12 cellular contexts compared by ENCODE assay signal in the genomic region with DNA sequence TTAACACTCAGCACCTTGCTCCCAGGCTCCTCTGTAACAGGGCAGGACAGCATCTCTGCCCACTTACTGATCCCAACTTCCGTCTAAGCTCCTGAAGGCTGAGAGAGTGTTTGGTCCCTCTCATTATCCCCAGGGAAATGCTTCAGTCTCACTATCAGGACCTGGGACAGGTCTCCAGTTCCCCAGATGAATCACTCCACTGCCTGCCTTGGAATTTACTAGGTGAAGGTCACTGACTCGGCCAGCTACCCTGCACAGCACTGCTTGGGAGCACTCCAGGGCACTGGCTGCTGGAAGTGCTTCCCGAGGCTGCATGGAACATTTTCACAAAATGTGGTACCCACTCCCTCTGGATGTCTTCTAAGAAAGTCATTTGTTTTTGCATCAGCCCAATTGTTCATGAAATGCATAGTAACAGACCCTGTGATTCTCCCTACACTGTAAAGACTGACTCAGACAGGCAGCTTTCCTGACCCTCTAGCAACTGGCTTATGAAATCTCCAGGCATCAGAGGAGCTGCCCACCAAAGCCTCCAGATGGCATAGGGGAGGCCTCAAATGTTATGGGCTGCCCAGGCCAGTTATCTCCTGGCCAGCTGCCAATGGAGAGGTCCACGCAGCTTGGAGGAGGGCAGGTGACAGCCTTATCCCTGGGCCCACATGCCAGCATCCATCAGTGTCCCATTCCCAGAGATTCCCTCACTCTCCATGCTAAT.
A peak's percentile ranks its signal among the peaks of the same experiment; 100 is the strongest.
DNase-seq lines count a peak whose midpoint lies in the region; ATAC-seq, FAIRE-seq and TF ChIP-seq lines count a peak whose summit lies in the region.
"Had no signal": no experiment of that assay in that cellular context is flagged by ENCODE, and none has a peak within 500 bp of the region (broad histone marks: within the 10 kb centered on the region; RNA-seq: fewer than 3 reads in every experiment).

No MANE protein-coding gene starts in this region.

- no peak for ATAC-seq in CD4-positive, alpha-beta T cell (ENCODE audit: poor library complexity)
- no peak for ATAC-seq in HG03442 (IDR thresholded peaks at IDR 0.05; ENCODE audit: unreplicated experiment)
- ATAC-seq: activated T-cell treated with anti-CD3 and anti-CD28 coated beads, Interleukin-2, amount 50 U/mL, for 72 hours had no signal

- POLR2A ChIA-PET in CD4-positive, alpha-beta T cell (lab: Charles Lee), result no interaction called here

- CTCF ChIA-PET in CD4-positive, alpha-beta T cell (lab: Charles Lee), result no interaction called here

- H3K27me3 ChIP-seq in cardiac muscle cell (no peaks in the 10 kb centered on the region), left ventricle myocardium inferior (ENCODE audit: low read depth) (no peaks in the 10 kb centered on the region), SJCRH30 (no peaks in the 10 kb centered on the region)
- no peaks in the 10 kb centered on the region for H3K27me3 ChIP-seq in CD4-positive, alpha-beta T cell (ENCODE audit: control insufficient read depth, insufficient read depth, low read length)

- H3K4me3 ChIP-seq in cardiac muscle cell (no peak overlapping the region), left ventricle myocardium inferior (no peak overlapping the region), SJCRH30 (no peak overlapping the region)
- H3K4me3 ChIP-seq: PC-9 had no signal

- TF ChIP-seq CTCF in cardiac muscle cell (IDR thresholded peaks at IDR 0.05; ENCODE audit: low read depth, low read length) (no peak), left ventricle myocardium inferior (IDR thresholded peaks at IDR 0.05; ENCODE audit: borderline replicate concordance) (no peak)
- TF ChIP-seq CTCF in CD4-positive, alpha-beta T cell (IDR thresholded peaks at IDR 0.05), result no peak

- no peaks in the 10 kb centered on the region for H3K9me3 Mint-ChIP-seq in CD4-positive, alpha-beta T cell

- no peaks in the 10 kb centered on the region for H3K4me1 Mint-ChIP-seq in CD4-positive, alpha-beta T cell (ENCODE audit: low read depth)

- no peaks in the 10 kb centered on the region for H3K9me3 ChIP-seq in cardiac muscle cell (ENCODE audit: low read depth)
- H3K9me3 ChIP-seq in left ventricle myocardium inferior (replicated peaks), result no peaks in the 10 kb centered on the region
- H3K9me3 ChIP-seq in SJCRH30 (replicated peaks), result no peaks in the 10 kb centered on the region
- H3K9me3 ChIP-seq in CD4-positive, alpha-beta T cell (ENCODE audit: control insufficient read depth, low read length), result no peaks in the 10 kb centered on the region

- H3K36me3 Mint-ChIP-seq in CD4-positive, alpha-beta T cell (ENCODE audit: low read depth), result no peaks in the 10 kb centered on the region

- intact Hi-C loops in left ventricle myocardium inferior (cut with micrococcal nuclease), result no loop called here
- intact Hi-C loops in CD4-positive, alpha-beta T cell (cut with DNase I, micrococcal nuclease), result no loop called here

- H3K4me1 ChIP-seq in cardiac muscle cell (ENCODE audit: low read depth) (no peaks in the 10 kb centered on the region), left ventricle myocardium inferior (no peaks in the 10 kb centered on the region), SJCRH30 (peaks cover 18% of the 10 kb centered on the region)

- no peak for FAIRE-seq in urothelium cell line (lab: Jason Lieb, UNC)
- FAIRE-seq: colon had no signal

- no peaks in the 10 kb centered on the region for H3K27me3 Mint-ChIP-seq in CD4-positive, alpha-beta T cell

- H3K27ac Mint-ChIP-seq in CD4-positive, alpha-beta T cell, result no peak overlapping the region
- H3K27ac Mint-ChIP-seq: activated T-cell treated with anti-CD3 and anti-CD28 coated beads, Interleukin-2, amount 50 U/mL, for 72 hours had no signal

- no peak overlapping the region for H3K27ac ChIP-seq in cardiac muscle cell
- no peak overlapping the region for H3K27ac ChIP-seq in left ventricle myocardium inferior (replicated peaks)
- H3K27ac ChIP-seq in SJCRH30, result no peak overlapping the region
- H3K27ac ChIP-seq in CD4-positive, alpha-beta T cell (ENCODE audit: low read depth, low read length), result no peak overlapping the region
- H3K27ac ChIP-seq: PC-9 had no signal

- no peak overlapping the region for H3K4me3 Mint-ChIP-seq in CD4-positive, alpha-beta T cell
- H3K4me3 Mint-ChIP-seq: activated T-cell treated with anti-CD3 and anti-CD28 coated beads, Interleukin-2, amount 50 U/mL, for 72 hours had no signal

- H3K36me3 ChIP-seq in cardiac muscle cell, result no peaks in the 10 kb centered on the region
- H3K36me3 ChIP-seq in left ventricle myocardium inferior, result no peaks in the 10 kb centered on the region
- H3K36me3 ChIP-seq in SJCRH30, result no peaks in the 10 kb centered on the region

- DNase-seq in cardiac muscle cell (ENCODE audit: low read depth in 1 of 2, low spot score in 1 of 2) (peak; percentile 2 to 79), left ventricle myocardium inferior (no peak), SJCRH30 (peak; percentile 61 to 77), glomerular visceral epithelial cell (ENCODE audit: extremely low spot score) (peak; percentile 50), urothelium cell line (ENCODE audit: low spot score) (peak; percentile 49)
- no peak for DNase-seq in CD4-positive, alpha-beta T cell
- no peak for DNase-seq in stimulated activated naive CD4-positive, alpha-beta T cell treated with Interleukin-2 at 50 U/mL for 16 hours (lab: John Stamatoyannopoulos, UW)
- DNase-seq: activated T-cell treated with anti-CD3 and anti-CD28 coated beads, Interleukin-2, amount 50 U/mL, for 72 hours; NCI-H1694; PC-9 had no signal

Comparison
In these comparisons a context has a peak if more than half of its experiments do, and no peak if none do; other contexts are left out.
1. DNase-seq: peak in cardiac muscle cell (2 of 2), SJCRH30 (2 of 2), glomerular visceral epithelial cell (single experiment) and urothelium cell line (single experiment); none in left ventricle myocardium inferior (single experiment), CD4-positive, alpha-beta T cell (0 of 10) and stimulated activated naive CD4-positive, alpha-beta T cell treated with Interleukin-2 at 50 U/mL for 16 hours (single experiment).